ENCODE assay signal across 8 cellular contexts in genomic region chr6:52881662-52881995, GRCh38. TPM values are rescaled to one million over a fixed set of nuclear protein-coding genes. Genes with fewer than 3 reads are reported as not detected.
DNase-seq lines count a peak whose midpoint lies in the region; ATAC-seq, FAIRE-seq and TF ChIP-seq lines count a peak whose summit lies in the region.

No MANE protein-coding gene starts in this region.

- no peak for FAIRE-seq in D721Med (lab: Jason Lieb, UNC)

- H3K9me3 ChIP-seq in body of pancreas, result no peaks in the 10 kb centered on the region
- no peaks in the 10 kb centered on the region for H3K9me3 ChIP-seq in tibial nerve

- no peak for TF ChIP-seq CTCF in body of pancreas (IDR thresholded peaks at IDR 0.05)
- TF ChIP-seq CTCF in mesothelial cell of epicardium (IDR thresholded peaks at IDR 0.05; ENCODE audit: unreplicated experiment), result no peak
- TF ChIP-seq CTCF in tibial nerve (IDR thresholded peaks at IDR 0.05), result no peak
- TF ChIP-seq CTCF in D721Med (IDR thresholded peaks at IDR 0.05; ENCODE audit: insufficient read depth, missing control alignments), result no peak

- 28 to 39% methylated on average over 4 of the region's 4 CpGs for WGBS in body of pancreas, 2 donors
- WGBS in tibial nerve, 2 donors, result 58 to 65% methylated on average over 4 of the region's 4 CpGs

- no peaks in the 10 kb centered on the region for H3K9me3 Mint-ChIP-seq in activated naive CD4-positive, alpha-beta T cell treated with anti-CD3 and anti-CD28 coated beads for 36 hours
- no peaks in the 10 kb centered on the region for H3K9me3 Mint-ChIP-seq in mesothelial cell of epicardium

- TF ChIP-seq EP300 in tibial nerve (IDR thresholded peaks at IDR 0.05), result no peak

- DNase-seq in activated naive CD4-positive, alpha-beta T cell treated with anti-CD3 and anti-CD28 coated beads for 36 hours, result no peak
- DNase-seq in activated naive CD4-positive, alpha-beta T cell (lab: John Stamatoyannopoulos, UW), result no peak
- DNase-seq in body of pancreas, result no peak
- no peak for DNase-seq in mesothelial cell of epicardium (ENCODE audit: low spot score in 2 of 2, unreplicated experiment in 2 of 2)
- DNase-seq in tibial nerve (ENCODE audit: low spot score in 2 of 2), result no peak
- DNase-seq in D721Med (ENCODE audit: insufficient read length, low spot score), result no peak

- intact Hi-C loops in activated naive CD4-positive, alpha-beta T cell treated with anti-CD3 and anti-CD28 coated beads for 36 hours (cut with micrococcal nuclease), result loop anchor here (5.0 kb wide), 1 partner anchor 464 kb away; no protein-coding TSS in a partner anchor
- intact Hi-C loops in body of pancreas (cut with DNase I), result no loop called here

- ATAC-seq in body of pancreas (peak; percentile 30), HG02840 (IDR thresholded peaks at IDR 0.05; ENCODE audit: low FRiP score, unreplicated experiment) (no peak), GM21723 (IDR thresholded peaks at IDR 0.05; ENCODE audit: unreplicated experiment) (no peak)

- no peaks in the 10 kb centered on the region for H3K36me3 ChIP-seq in body of pancreas (replicated peaks in 1 of 2; ENCODE audit: insufficient read depth in 1 of 2, low read depth in 2 of 2)
- H3K36me3 ChIP-seq in tibial nerve, result no peaks in the 10 kb centered on the region

- H3K27me3 Mint-ChIP-seq in activated naive CD4-positive, alpha-beta T cell treated with anti-CD3 and anti-CD28 coated beads for 36 hours (ENCODE audit: low read depth), result peaks cover 2% of the 10 kb centered on the region
- H3K27me3 Mint-ChIP-seq in mesothelial cell of epicardium (ENCODE audit: low read depth), result no peaks in the 10 kb centered on the region

- no peaks in the 10 kb centered on the region for H3K36me3 Mint-ChIP-seq in activated naive CD4-positive, alpha-beta T cell treated with anti-CD3 and anti-CD28 coated beads for 36 hours (ENCODE audit: low read depth)
- no peaks in the 10 kb centered on the region for H3K36me3 Mint-ChIP-seq in mesothelial cell of epicardium

- CTCF ChIA-PET in activated naive CD4-positive, alpha-beta T cell treated with anti-CD3 and anti-CD28 coated beads for 36 hours (lab: Charles Lee), result interaction anchor here (1.5 kb wide), 1 partner anchor 114 kb away, joined by 3 read pairs; no protein-coding TSS in a partner anchor

- no peak overlapping the region for H3K27ac Mint-ChIP-seq in activated naive CD4-positive, alpha-beta T cell treated with anti-CD3 and anti-CD28 coated beads for 36 hours
- no peak overlapping the region for H3K27ac Mint-ChIP-seq in mesothelial cell of epicardium

- H3K4me1 ChIP-seq in body of pancreas (no peaks in the 10 kb centered on the region), tibial nerve (peaks cover 0 to 5% (median 0%) of the 10 kb centered on the region in 4 donors)

- peaks cover 5% of the 10 kb centered on the region for H3K4me1 Mint-ChIP-seq in activated naive CD4-positive, alpha-beta T cell treated with anti-CD3 and anti-CD28 coated beads for 36 hours (ENCODE audit: low read depth)
- peaks cover 7% of the 10 kb centered on the region for H3K4me1 Mint-ChIP-seq in mesothelial cell of epicardium

- H3K4me3 ChIP-seq in body of pancreas (no peak overlapping the region), tibial nerve (peak overlapping the region; percentile 27 to 55 (median 52))

- TF ChIP-seq POLR2A in body of pancreas (IDR thresholded peaks at IDR 0.05) (no peak), tibial nerve (IDR thresholded peaks at IDR 0.05) (no peak)

- H3K27ac ChIP-seq in body of pancreas, result peak overlapping the region in 2 of 4 donors; percentile 68
- H3K27ac ChIP-seq in tibial nerve, result peak overlapping the region in 1 of 4 donors; percentile 61

- no peaks in the 10 kb centered on the region for H3K27me3 ChIP-seq in body of pancreas
- H3K27me3 ChIP-seq in tibial nerve, result no peaks in the 10 kb centered on the region

- peak overlapping the region; percentile 71 for H3K4me3 Mint-ChIP-seq in activated naive CD4-positive, alpha-beta T cell treated with anti-CD3 and anti-CD28 coated beads for 36 hours
- peak overlapping the region; percentile 81 for H3K4me3 Mint-ChIP-seq in mesothelial cell of epicardium

RNA-seq across cellular contexts. Expression of gene GSTA3, which starts 27.9 kb away (rescaled TPM):
- not detected for total RNA-seq in activated naive CD4-positive, alpha-beta T cell treated with anti-CD3 and anti-CD28 coated beads for 36 hours
- total RNA-seq in body of pancreas (not detected), mesothelial cell of epicardium (not detected in 3 replicates), tibial nerve (not detected)

RNA-seq across cellular contexts. Expression of gene GSTA5, which starts 41.0 kb away (rescaled TPM):
- total RNA-seq in activated naive CD4-positive, alpha-beta T cell treated with anti-CD3 and anti-CD28 coated beads for 36 hours, result not detected
- not detected for total RNA-seq in body of pancreas
- total RNA-seq in mesothelial cell of epicardium, result not detected in 3 replicates
- total RNA-seq in tibial nerve, result not detected

Comparison
In these comparisons a context has a peak if more than half of its experiments do, and no peak if none do; other contexts are left out.
1. H3K4me3 ChIP-seq: peak in tibial nerve (4 of 4); none in body of pancreas (0 of 2).